ENCODE assay signal across 29 cellular contexts in genomic region chrX:115589419-115589818, GRCh38. TPM values are rescaled to one million over a fixed set of nuclear protein-coding genes. Genes with fewer than 3 reads are reported as not detected.
DNase-seq lines count a peak whose midpoint lies in the region; ATAC-seq, FAIRE-seq and TF ChIP-seq lines count a peak whose summit lies in the region.
"Had no signal": no experiment of that assay in that cellular context is flagged by ENCODE, and none has a peak within 500 bp of the region (broad histone marks: within the 10 kb centered on the region; RNA-seq: fewer than 3 reads in every experiment).

No MANE protein-coding gene starts in this region.

- peaks cover 92% of the 10 kb centered on the region for H3K79me2 ChIP-seq in astrocyte (ENCODE audit: insufficient read depth, low read length)

- BruUV-seq in MCF 10A (replicated peaks; lab: Mats Ljungman, UMichigan): no TSS peak

- H3K36me3 Mint-ChIP-seq in MCF 10A (ENCODE audit: insufficient read depth, unreplicated experiment) (no peaks in the 10 kb centered on the region), astrocyte (ENCODE audit: low read depth, unreplicated experiment) (no peaks in the 10 kb centered on the region), type B pancreatic cell (peaks cover 6% of the 10 kb centered on the region)
- H3K36me3 Mint-ChIP-seq in CD4-positive, alpha-beta T cell (ENCODE audit: low read depth): no peaks in the 10 kb centered on the region
- H3K36me3 Mint-ChIP-seq: stimulated activated effector memory CD8-positive, alpha-beta T cell treated with anti-CD3 and anti-CD28 coated beads, Interleukin-12 subunit alpha, Interleukin-12 subunit beta, amount 100 ng/mL, for 72 hours had no signal

- H3K9me3 Mint-ChIP-seq in MCF 10A (ENCODE audit: unreplicated experiment) (no peaks in the 10 kb centered on the region), astrocyte (ENCODE audit: unreplicated experiment) (no peaks in the 10 kb centered on the region), type B pancreatic cell (peaks cover 5% of the 10 kb centered on the region)
- no peaks in the 10 kb centered on the region for H3K9me3 Mint-ChIP-seq in CD4-positive, alpha-beta T cell
- H3K9me3 Mint-ChIP-seq: activated T-helper 2 cell treated with anti-CD3 and anti-CD28 coated beads, Interferon-gamma antibody, Interleukin-2, Interleukin-4, amounts not matched to agents 10 μg/mL and 5 μg/mL and 100 μg/mL, durations not matched to agents 14 hours and 24 hours and 36 hours; neural crest cell; stimulated activated effector memory CD8-positive, alpha-beta T cell treated with anti-CD3 and anti-CD28 coated beads, Interleukin-12 subunit alpha, Interleukin-12 subunit beta, amount 100 ng/mL, for 72 hours had no signal

- H3K4me1 ChIP-seq in breast epithelium: no peaks in the 10 kb centered on the region
- peaks cover 24% of the 10 kb centered on the region for H3K4me1 ChIP-seq in astrocyte (ENCODE audit: insufficient read depth, low read length)
- H3K4me1 ChIP-seq in left lung: peaks cover 0 to 7% of the 10 kb centered on the region in 2 donors
- H3K4me1 ChIP-seq: BE2C had no signal

- H3K27me3 Mint-ChIP-seq in MCF 10A (ENCODE audit: insufficient read depth, unreplicated experiment): peaks cover 63% of the 10 kb centered on the region
- H3K27me3 Mint-ChIP-seq in astrocyte (ENCODE audit: low read depth, unreplicated experiment): no peaks in the 10 kb centered on the region
- no peaks in the 10 kb centered on the region for H3K27me3 Mint-ChIP-seq in type B pancreatic cell
- H3K27me3 Mint-ChIP-seq in CD4-positive, alpha-beta T cell: no peaks in the 10 kb centered on the region

- CTCF ChIA-PET in MCF 10A (lab: Yijun Ruan, JAX): no interaction called here
- CTCF ChIA-PET in CD4-positive, alpha-beta T cell (lab: Charles Lee): no interaction called here

- H3K4me3 ChIP-seq in breast epithelium: no peak overlapping the region
- H3K4me3 ChIP-seq in astrocyte (ENCODE audit: insufficient read depth, low read depth, low read length): no peak overlapping the region
- H3K4me3 ChIP-seq in left lung: no peak overlapping the region
- H3K4me3 ChIP-seq: body of pancreas, heart left ventricle, PC-9, psoas muscle had no signal

- no peak for TF ChIP-seq CTCF in MCF 10A (IDR thresholded peaks at IDR 0.05; ENCODE audit: unreplicated experiment)
- no peak for TF ChIP-seq CTCF in breast epithelium (IDR thresholded peaks at IDR 0.05)
- no peak for TF ChIP-seq CTCF in astrocyte (IDR thresholded peaks at IDR 0.05; ENCODE audit: insufficient read depth, low read depth, low read length)
- no peak for TF ChIP-seq CTCF in left lung (IDR thresholded peaks at IDR 0.05)
- TF ChIP-seq CTCF in type B pancreatic cell (conservative IDR thresholded peaks at IDR 0.05): no peak
- TF ChIP-seq CTCF in CD4-positive, alpha-beta T cell (IDR thresholded peaks at IDR 0.05): no peak
- TF ChIP-seq CTCF in omental fat pad (IDR thresholded peaks at IDR 0.05): no peak

- H3K9me3 ChIP-seq in breast epithelium (no peaks in the 10 kb centered on the region), astrocyte (ENCODE audit: insufficient read depth, low read depth, low read length) (no peaks in the 10 kb centered on the region), left lung (no peaks in the 10 kb centered on the region)
- no peaks in the 10 kb centered on the region for H3K9me3 ChIP-seq in CD4-positive, alpha-beta T cell (ENCODE audit: control insufficient read depth, low read length)
- H3K9me3 ChIP-seq: BE2C, body of pancreas, heart left ventricle, psoas muscle had no signal

- intact Hi-C loops in MCF 10A (cut with micrococcal nuclease) (no loop called here), breast epithelium (cut with DNase I; ENCODE audit: low total_unique reads) (no loop called here), left lung (cut with DNase I) (no loop called here)
- intact Hi-C loops in CD4-positive, alpha-beta T cell (cut with DNase I, micrococcal nuclease): no loop called here

- H3K4me3 Mint-ChIP-seq in MCF 10A (ENCODE audit: unreplicated experiment): no peak overlapping the region
- H3K4me3 Mint-ChIP-seq in astrocyte (ENCODE audit: unreplicated experiment): no peak overlapping the region
- peak overlapping the region; percentile 79 for H3K4me3 Mint-ChIP-seq in type B pancreatic cell
- no peak overlapping the region for H3K4me3 Mint-ChIP-seq in CD4-positive, alpha-beta T cell
- H3K4me3 Mint-ChIP-seq: neural crest cell; stimulated activated effector memory CD8-positive, alpha-beta T cell treated with anti-CD3 and anti-CD28 coated beads, Interleukin-12 subunit alpha, Interleukin-12 subunit beta, amount 100 ng/mL, for 72 hours had no signal

- H3K27me3 ChIP-seq in breast epithelium (peaks cover 0 to 49% of the 10 kb centered on the region in 2 donors), astrocyte (ENCODE audit: insufficient read depth, low read length) (no peaks in the 10 kb centered on the region), left lung (peaks cover 0 to 9% of the 10 kb centered on the region in 2 donors)
- H3K27me3 ChIP-seq in CD4-positive, alpha-beta T cell (ENCODE audit: control insufficient read depth, insufficient read depth, low read length): no peaks in the 10 kb centered on the region
- H3K27me3 ChIP-seq: BE2C, body of pancreas had no signal

- ATAC-seq in left lung (peak; percentile 40), omental fat pad (ENCODE audit: low FRiP score) (no peak)
- no peak for ATAC-seq in CD4-positive, alpha-beta T cell (ENCODE audit: poor library complexity)
- ATAC-seq: body of pancreas; heart left ventricle; HepG2; psoas muscle; stimulated activated effector memory CD8-positive, alpha-beta T cell treated with anti-CD3 and anti-CD28 coated beads, Interleukin-12 subunit alpha, Interleukin-12 subunit beta, amount 100 ng/mL, for 72 hours had no signal

- no peaks in the 10 kb centered on the region for H4K20me1 ChIP-seq in astrocyte (ENCODE audit: insufficient read depth, low read length)

- no peak for TF ChIP-seq POLR2A in breast epithelium (IDR thresholded peaks at IDR 0.05)

- no peak overlapping the region for H3K4me2 ChIP-seq in astrocyte (ENCODE audit: low read length)
- H3K4me2 ChIP-seq: PC-9 had no signal

- H2AFZ ChIP-seq in astrocyte (ENCODE audit: low read depth, low read length): no peak overlapping the region
- H2AFZ ChIP-seq: PC-9 had no signal

- peak; percentile 82 for FAIRE-seq in astrocyte (lab: Jason Lieb, UNC)
- FAIRE-seq: GM12892, GM19239, HepG2, TTC549 had no signal

- DNase-seq in MCF 10A (ENCODE audit: unreplicated experiment): peak; percentile 25
- no peak for DNase-seq in breast epithelium (ENCODE audit: low spot score in 2 of 2)
- DNase-seq in astrocyte (ENCODE audit: low read depth): no peak
- DNase-seq in left lung: no peak
- no peak for DNase-seq in type B pancreatic cell (ENCODE audit: extremely low spot score, unreplicated experiment)
- DNase-seq in CD4-positive, alpha-beta T cell: no peak
- DNase-seq in omental fat pad (ENCODE audit: low spot score): no peak
- DNase-seq in pons (ENCODE audit: low spot score): no peak
- DNase-seq: activated CD4-positive, alpha-beta T cell treated with anti-CD3 and anti-CD28 coated beads for 4 hours; BE2C; body of pancreas; COR-L47; cortex of kidney; heart left ventricle; NCI-H1105 treated with DMSO at 0.1 percent for 48 hours; NCI-H2081 treated with DMSO at 0.1 percent for 48 hours; NCI-H446; PC-9; psoas muscle; stimulated activated CD4-positive, alpha-beta T cell treated with anti-CD3 and anti-CD28 coated beads, Interleukin-1b, Interleukin-23, amount 100 ng/mL, for 48 hours; T-helper 1 cell had no signal

- no peak overlapping the region for H3K9ac ChIP-seq in astrocyte (ENCODE audit: low read length)

- H3K27ac ChIP-seq in breast epithelium: no peak overlapping the region
- H3K27ac ChIP-seq in astrocyte (ENCODE audit: low read depth, low read length): peak overlapping the region; percentile 9
- H3K27ac ChIP-seq in left lung: no peak overlapping the region
- no peak overlapping the region for H3K27ac ChIP-seq in CD4-positive, alpha-beta T cell (ENCODE audit: low read depth, low read length)
- H3K27ac ChIP-seq: HL-60, PC-9, psoas muscle had no signal

- POLR2A ChIA-PET in MCF 10A (lab: Yijun Ruan, JAX): interaction anchor here (1.0 to 8.0 kb wide), 2 partner anchors 26 to 27 kb away, joined by 3 to 160 read pairs; partner anchors contain the start of gene PLS3
- POLR2A ChIA-PET in CD4-positive, alpha-beta T cell (lab: Charles Lee): no interaction called here

- H3K36me3 ChIP-seq in breast epithelium (no peaks in the 10 kb centered on the region), astrocyte (ENCODE audit: insufficient read depth, low read length) (no peaks in the 10 kb centered on the region), left lung (no peaks in the 10 kb centered on the region)
- H3K36me3 ChIP-seq: BE2C, heart left ventricle had no signal

- H3K4me1 Mint-ChIP-seq in MCF 10A (ENCODE audit: insufficient read depth, unreplicated experiment) (peaks cover 12% of the 10 kb centered on the region), astrocyte (ENCODE audit: low read depth, unreplicated experiment) (peaks cover 27% of the 10 kb centered on the region), type B pancreatic cell (ENCODE audit: unreplicated experiment) (peaks cover 38% of the 10 kb centered on the region)
- H3K4me1 Mint-ChIP-seq in CD4-positive, alpha-beta T cell (ENCODE audit: low read depth): no peaks in the 10 kb centered on the region
- H3K4me1 Mint-ChIP-seq: stimulated activated effector memory CD8-positive, alpha-beta T cell treated with anti-CD3 and anti-CD28 coated beads, Interleukin-12 subunit alpha, Interleukin-12 subunit beta, amount 100 ng/mL, for 72 hours had no signal

- H3K27ac Mint-ChIP-seq in MCF 10A (ENCODE audit: low read depth, unreplicated experiment): peak overlapping the region; percentile 85
- H3K27ac Mint-ChIP-seq in astrocyte (ENCODE audit: unreplicated experiment): no peak overlapping the region
- H3K27ac Mint-ChIP-seq in type B pancreatic cell: peak overlapping the region; percentile 99
- H3K27ac Mint-ChIP-seq in CD4-positive, alpha-beta T cell: no peak overlapping the region
- H3K27ac Mint-ChIP-seq: activated T-helper 2 cell treated with anti-CD3 and anti-CD28 coated beads, Interferon-gamma antibody, Interleukin-2, Interleukin-4, amounts not matched to agents 10 μg/mL and 5 μg/mL and 100 μg/mL, durations not matched to agents 14 hours and 24 hours and 36 hours; stimulated activated effector memory CD8-positive, alpha-beta T cell treated with anti-CD3 and anti-CD28 coated beads, Interleukin-12 subunit alpha, Interleukin-12 subunit beta, amount 100 ng/mL, for 72 hours had no signal

RNA-seq across cellular contexts. Expression of gene PLS3, which starts 28.4 kb away (rescaled TPM):
- total RNA-seq in MCF 10A (2022) (127 and 147 TPM in 2 replicates), breast epithelium (10 to 100 TPM; 64.6 to 79.5 (median 69.4) TPM), astrocyte (310 and 313 TPM in 2 replicates), left lung (100 to 1,000 TPM; 186 to 354 TPM), type B pancreatic cell (ENCODE audit: low replicate concordance) (197 and 481 TPM in 2 replicates), omental fat pad (10 to 100 TPM; 60.6 to 96.5 (median 63.0) TPM)
- total RNA-seq in CD4-positive, alpha-beta T cell: under 1 TPM in 1 of 2 experiments, not detected in 1; 0.45 TPM

Comparison
In these comparisons a context has a peak if more than half of its experiments do, and no peak if none do; other contexts are left out.
1. H3K27ac Mint-ChIP-seq: peak in MCF 10A (single experiment) and type B pancreatic cell (single experiment); none in astrocyte (single experiment) and CD4-positive, alpha-beta T cell (single experiment).
2. RNA of gene PLS3, which starts 28.4 kb away (total RNA-seq): 186 to 354 TPM in left lung, 310 to 313 TPM in astrocyte, 197 to 481 TPM in type B pancreatic cell, 127 to 147 TPM in MCF 10A, 64.6 to 79.5 TPM in breast epithelium and 60.6 to 96.5 TPM in omental fat pad; 0.45 TPM in CD4-positive, alpha-beta T cell; every median in the first group is over 10 times any median in the second.